Comparison of ENCODE assay signal across 20 cellular contexts in genomic region chr6:80440496-80441160, GRCh38.
DNase-seq lines count a peak whose midpoint lies in the region; FAIRE-seq and TF ChIP-seq lines count a peak whose summit lies in the region.
"Had no signal": no experiment of that assay in that cellular context is flagged by ENCODE, and none has a peak within 500 bp of the region (broad histone marks: within the 10 kb centered on the region; RNA-seq: fewer than 3 reads in every experiment).

No MANE protein-coding gene starts in this region.

- H3K9ac ChIP-seq in astrocyte (ENCODE audit: low read length) = no peak overlapping the region
- H3K9ac ChIP-seq: BLaER1 had no signal

- H3K27me3 ChIP-seq in astrocyte (ENCODE audit: insufficient read depth, low read length) = no peaks in the 10 kb centered on the region
- H3K27me3 ChIP-seq: BLaER1, upper lobe of left lung had no signal

- no peak overlapping the region for H3K4me3 Mint-ChIP-seq in astrocyte (ENCODE audit: unreplicated experiment)
- H3K4me3 Mint-ChIP-seq in activated CD4-positive, alpha-beta memory T cell treated with anti-CD3 and anti-CD28 coated beads for 36 hours = no peak overlapping the region
- H3K4me3 Mint-ChIP-seq: nephron progenitor cell had no signal

- intact Hi-C loops in activated CD4-positive, alpha-beta memory T cell treated with anti-CD3 and anti-CD28 coated beads for 36 hours (cut with micrococcal nuclease) = no loop called here

- H3K27ac Mint-ChIP-seq in astrocyte (ENCODE audit: unreplicated experiment) = peak overlapping the region; percentile 37
- no peak overlapping the region for H3K27ac Mint-ChIP-seq in activated CD4-positive, alpha-beta memory T cell treated with anti-CD3 and anti-CD28 coated beads for 36 hours
- H3K27ac Mint-ChIP-seq: nephron progenitor cell had no signal

- H4K20me1 ChIP-seq in astrocyte (ENCODE audit: insufficient read depth, low read length) = no peaks in the 10 kb centered on the region
- H4K20me1 ChIP-seq: BLaER1 had no signal

- no peak overlapping the region for H3K4me2 ChIP-seq in astrocyte (ENCODE audit: low read length)
- H3K4me2 ChIP-seq: BLaER1 had no signal

- no peaks in the 10 kb centered on the region for H3K9me3 Mint-ChIP-seq in astrocyte (ENCODE audit: unreplicated experiment)
- H3K9me3 Mint-ChIP-seq in activated CD4-positive, alpha-beta memory T cell treated with anti-CD3 and anti-CD28 coated beads for 36 hours = no peaks in the 10 kb centered on the region
- H3K9me3 Mint-ChIP-seq: nephron progenitor cell had no signal

- no peaks in the 10 kb centered on the region for H3K9me3 ChIP-seq in astrocyte (ENCODE audit: insufficient read depth, low read depth, low read length)
- H3K9me3 ChIP-seq: BLaER1, upper lobe of left lung had no signal

- no peak overlapping the region for H2AFZ ChIP-seq in astrocyte (ENCODE audit: low read depth, low read length)

- DNase-seq in DMS79 treated with DMSO at 0.1 percent for 48 hours (lab: John Stamatoyannopoulos, UW) (peak; percentile 11), DMS79 (lab: John Stamatoyannopoulos, UW) (no peak), NCI-H2171 treated with DMSO at 0.1 percent for 48 hours (lab: John Stamatoyannopoulos, UW) (peak; percentile 72), astrocyte (ENCODE audit: low read depth) (no peak), renal cortical epithelial cell (ENCODE audit: low read depth) (peak; percentile 64), amygdala (lab: John Stamatoyannopoulos, UW) (no peak), COLO829 (ENCODE audit: low spot score) (no peak)
- no peak for DNase-seq in activated CD4-positive, alpha-beta memory T cell treated with anti-CD3 and anti-CD28 coated beads for 36 hours
- DNase-seq: 8988T; activated gamma-delta T cell treated with Interleukin-2 at 50 U/mL for 16 hours; anterior cingulate cortex; DMS53; mesenchymal stem cell; NCI-H510A; nephron progenitor cell; stimulated activated naive CD8-positive, alpha-beta T cell treated with anti-CD3 and anti-CD28 coated beads, Interleukin-15, Interleukin-2, amounts not matched to agents 100 U/mL and 50 U/mL, for 24 hours; SW 1271; upper lobe of left lung had no signal

- peaks cover 24% of the 10 kb centered on the region for H3K4me1 ChIP-seq in astrocyte (ENCODE audit: insufficient read depth, low read length)
- H3K4me1 ChIP-seq: BLaER1, upper lobe of left lung had no signal

- H3K27me3 Mint-ChIP-seq in astrocyte (ENCODE audit: low read depth, unreplicated experiment) = no peaks in the 10 kb centered on the region
- H3K27me3 Mint-ChIP-seq in activated CD4-positive, alpha-beta memory T cell treated with anti-CD3 and anti-CD28 coated beads for 36 hours = no peaks in the 10 kb centered on the region

- H3K4me3 ChIP-seq in astrocyte (ENCODE audit: insufficient read depth, low read depth, low read length) = no peak overlapping the region
- H3K4me3 ChIP-seq: BLaER1, upper lobe of left lung had no signal

- POLR2A ChIA-PET in activated CD4-positive, alpha-beta memory T cell treated with anti-CD3 and anti-CD28 coated beads for 36 hours (lab: Charles Lee) = no interaction called here

- H3K36me3 ChIP-seq in astrocyte (ENCODE audit: insufficient read depth, low read length) = no peaks in the 10 kb centered on the region
- H3K36me3 ChIP-seq: BLaER1, upper lobe of left lung had no signal

- no peak overlapping the region for H3K27ac ChIP-seq in astrocyte (ENCODE audit: low read depth, low read length)
- H3K27ac ChIP-seq: BLaER1, upper lobe of left lung had no signal

- H3K36me3 Mint-ChIP-seq in astrocyte (ENCODE audit: low read depth, unreplicated experiment) = no peaks in the 10 kb centered on the region
- H3K36me3 Mint-ChIP-seq in activated CD4-positive, alpha-beta memory T cell treated with anti-CD3 and anti-CD28 coated beads for 36 hours = no peaks in the 10 kb centered on the region

- no peaks in the 10 kb centered on the region for H3K79me2 ChIP-seq in astrocyte (ENCODE audit: insufficient read depth, low read length)

- no peak for TF ChIP-seq CTCF in astrocyte (IDR thresholded peaks at IDR 0.05; ENCODE audit: insufficient read depth, low read depth, low read length)

- H3K4me1 Mint-ChIP-seq in astrocyte (ENCODE audit: low read depth, unreplicated experiment) = peaks cover 26% of the 10 kb centered on the region
- no peaks in the 10 kb centered on the region for H3K4me1 Mint-ChIP-seq in activated CD4-positive, alpha-beta memory T cell treated with anti-CD3 and anti-CD28 coated beads for 36 hours (ENCODE audit: low read depth)
- H3K4me1 Mint-ChIP-seq: nephron progenitor cell had no signal

- CTCF ChIA-PET in activated CD4-positive, alpha-beta memory T cell treated with anti-CD3 and anti-CD28 coated beads for 36 hours (lab: Charles Lee) = interaction anchor here (0.7 kb wide), 1 partner anchor 916 kb away, joined by 3 read pairs; no protein-coding TSS in a partner anchor

- FAIRE-seq in astrocyte (lab: Jason Lieb, UNC) = no peak
- FAIRE-seq: colon had no signal

Comparison
In these comparisons a context has a peak if more than half of its experiments do, and no peak if none do; other contexts are left out.
1. DNase-seq: peak in DMS79 treated with DMSO at 0.1 percent for 48 hours (single experiment), NCI-H2171 treated with DMSO at 0.1 percent for 48 hours (single experiment) and renal cortical epithelial cell (single experiment); none in DMS79 (single experiment), astrocyte (single experiment), amygdala (0 of 56), activated CD4-positive, alpha-beta memory T cell treated with anti-CD3 and anti-CD28 coated beads for 36 hours (single experiment) and COLO829 (single experiment).